1 cellular context compared by ENCODE assay signal in genomic region chr18:9405130-9405529, GRCh38.
TF ChIP-seq lines count a peak whose summit lies in the region.

No MANE protein-coding gene starts in this region.

TF ChIP-seq in HepG2, 621 proteins besides CTCF, POLR2A, EP300 and RAD21 (continued from another document):
- TF ChIP-seq ZBTB40 (IDR thresholded peaks at IDR 0.05) = no peak
- no peak for TF ChIP-seq ZBTB40 (CRISPR knock-in tag; IDR thresholded peaks at IDR 0.05)
- TF ChIP-seq ZNF577 (CRISPR knock-in tag; IDR thresholded peaks at IDR 0.05; ENCODE audit: borderline replicate concordance, low read depth) = no peak
- TF ChIP-seq, protein P1, sequence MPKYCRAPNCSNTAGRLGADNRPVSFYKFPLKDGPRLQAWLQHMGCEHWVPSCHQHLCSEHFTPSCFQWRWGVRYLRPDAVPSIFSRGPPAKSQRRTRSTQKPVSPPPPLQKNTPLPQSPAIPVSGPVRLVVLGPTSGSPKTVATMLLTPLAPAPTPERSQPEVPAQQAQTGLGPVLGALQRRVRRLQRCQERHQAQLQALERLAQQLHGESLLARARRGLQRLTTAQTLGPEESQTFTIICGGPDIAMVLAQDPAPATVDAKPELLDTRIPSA (CRISPR knock-in tag; IDR thresholded peaks at IDR 0.05; ENCODE audit: borderline replicate concordance) = no peak
